In the genomic region with DNA sequence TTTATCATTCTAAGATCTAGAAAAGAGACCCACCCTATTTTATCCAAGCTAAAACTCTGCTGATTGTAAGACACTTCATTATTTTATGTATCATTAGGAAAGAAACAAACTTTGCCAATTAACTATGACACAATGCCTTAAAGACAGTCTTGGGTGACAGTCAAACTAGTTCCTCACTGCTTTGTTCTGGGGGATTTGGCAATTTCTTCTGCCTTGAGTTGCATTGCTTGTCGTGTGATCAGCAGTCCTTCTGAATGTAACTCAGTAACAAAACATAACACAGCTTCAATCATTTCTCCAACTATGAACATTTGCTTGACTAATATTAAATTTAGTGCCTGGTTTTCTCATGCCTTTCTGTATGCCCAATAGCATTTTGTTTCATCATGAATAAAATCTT, we compare ENCODE assay signal across 1 cellular context.
TF ChIP-seq lines count a peak whose summit lies in the region.

No MANE protein-coding gene starts in this region.

TF ChIP-seq in IMR-90, 13 proteins besides CTCF, POLR2A, EP300 and RAD21 (continued from another document):
- TF ChIP-seq ELK1 (IDR thresholded peaks at IDR 0.05; ENCODE audit: borderline replicate concordance, low read depth, low read length) (no peak), CEBPB (IDR thresholded peaks at IDR 0.05; ENCODE audit: low read depth, low read length) (no peak), MAZ (IDR thresholded peaks at IDR 0.05; ENCODE audit: borderline replicate concordance, low read depth, low read length) (no peak)
TF ChIP-seq in IMR-90: peak in this region for 0.
